ENCODE assay signal across 1 cellular context in genomic region chr19:52690395-52691214, GRCh38.
TF ChIP-seq lines count a peak whose summit lies in the region.

No MANE protein-coding gene starts in this region.

TF ChIP-seq in K562, 482 proteins besides CTCF, POLR2A, EP300 and RAD21 (continued from another document):
- TF ChIP-seq, protein P1, sequence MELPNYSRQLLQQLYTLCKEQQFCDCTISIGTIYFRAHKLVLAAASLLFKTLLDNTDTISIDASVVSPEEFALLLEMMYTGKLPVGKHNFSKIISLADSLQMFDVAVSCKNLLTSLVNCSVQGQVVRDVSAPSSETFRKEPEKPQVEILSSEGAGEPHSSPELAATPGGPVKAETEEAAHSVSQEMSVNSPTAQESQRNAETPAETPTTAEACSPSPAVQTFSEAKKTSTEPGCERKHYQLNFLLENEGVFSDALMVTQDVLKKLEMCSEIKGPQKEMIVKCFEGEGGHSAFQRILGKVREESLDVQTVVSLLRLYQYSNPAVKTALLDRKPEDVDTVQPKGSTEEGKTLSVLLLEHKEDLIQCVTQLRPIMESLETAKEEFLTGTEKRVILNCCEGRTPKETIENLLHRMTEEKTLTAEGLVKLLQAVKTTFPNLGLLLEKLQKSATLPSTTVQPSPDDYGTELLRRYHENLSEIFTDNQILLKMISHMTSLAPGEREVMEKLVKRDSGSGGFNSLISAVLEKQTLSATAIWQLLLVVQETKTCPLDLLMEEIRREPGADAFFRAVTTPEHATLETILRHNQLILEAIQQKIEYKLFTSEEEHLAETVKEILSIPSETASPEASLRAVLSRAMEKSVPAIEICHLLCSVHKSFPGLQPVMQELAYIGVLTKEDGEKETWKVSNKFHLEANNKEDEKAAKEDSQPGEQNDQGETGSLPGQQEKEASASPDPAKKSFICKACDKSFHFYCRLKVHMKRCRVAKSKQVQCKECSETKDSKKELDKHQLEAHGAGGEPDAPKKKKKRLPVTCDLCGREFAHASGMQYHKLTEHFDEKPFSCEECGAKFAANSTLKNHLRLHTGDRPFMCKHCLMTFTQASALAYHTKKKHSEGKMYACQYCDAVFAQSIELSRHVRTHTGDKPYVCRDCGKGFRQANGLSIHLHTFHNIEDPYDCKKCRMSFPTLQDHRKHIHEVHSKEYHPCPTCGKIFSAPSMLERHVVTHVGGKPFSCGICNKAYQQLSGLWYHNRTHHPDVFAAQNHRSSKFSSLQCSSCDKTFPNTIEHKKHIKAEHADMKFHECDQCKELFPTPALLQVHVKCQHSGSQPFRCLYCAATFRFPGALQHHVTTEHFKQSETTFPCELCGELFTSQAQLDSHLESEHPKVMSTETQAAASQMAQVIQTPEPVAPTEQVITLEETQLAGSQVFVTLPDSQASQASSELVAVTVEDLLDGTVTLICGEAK (IDR thresholded peaks at IDR 0.05): peak; percentile 49; the same call in 1 of the 2 replicates
- TF ChIP-seq, protein P1 (CRISPR knock-in tag; IDR thresholded peaks at IDR 0.05): no peak
- TF ChIP-seq HNRNPH1 (optimal IDR thresholded peaks at IDR 0.05; ENCODE audit: low read depth, low read length) (no peak), ELK1 (CRISPR knock-in tag; IDR thresholded peaks at IDR 0.05) (no peak), ZBTB7A (IDR thresholded peaks at IDR 0.05; ENCODE audit: borderline replicate concordance, control insufficient read depth, low read depth, low read length) (peak; percentile 77; the same call in 1 of the 2 replicates), ZKSCAN1 (IDR thresholded peaks at IDR 0.05; ENCODE audit: low read depth, low read length) (0 out of 2 replicates have a peak, but pooled peaks have one; percentile 10), E2F4 (CRISPR knock-in tag; IDR thresholded peaks at IDR 0.05; ENCODE audit: low read depth) (no peak), RFX7 (CRISPR knock-in tag; IDR thresholded peaks at IDR 0.05) (no peak), MAFK (IDR thresholded peaks at IDR 0.05; ENCODE audit: low read length) (no peak), TAF9B (IDR thresholded peaks at IDR 0.05; ENCODE audit: partially characterized antibody) (peak; percentile 41), ATF3 (IDR thresholded peaks at IDR 0.05) (peak; percentile 87), ATF3 (CRISPR knock-in tag; conservative IDR thresholded peaks at IDR 0.05) (no peak; the same call in 1 of the 2 replicates), GTF2E2 (tag; IDR thresholded peaks at IDR 0.05) (peak; percentile 65; the same call in 1 of the 2 replicates), CREM (IDR thresholded peaks at IDR 0.05; ENCODE audit: low read depth) (peak; percentile 49), RB1 (IDR thresholded peaks at IDR 0.05; ENCODE audit: low read depth) (peak; percentile 80; the same call in 1 of the 2 replicates), DACH1 (IDR thresholded peaks at IDR 0.05; ENCODE audit: partially characterized antibody) (no peak), PHF8 (IDR thresholded peaks at IDR 0.05; ENCODE audit: borderline replicate concordance, low read length) (peak; percentile 56; the same call in 1 of the 2 replicates), HDAC8 (tag; IDR thresholded peaks at IDR 0.05) (no peak), CEBPG (CRISPR knock-in tag; IDR thresholded peaks at IDR 0.05) (no peak), CEBPG (tag; conservative IDR thresholded peaks at IDR 0.05 in 1 of 2, IDR thresholded peaks at IDR 0.05 in 1 of 2) (no peak), ZNF121 (CRISPR knock-in tag; conservative IDR thresholded peaks at IDR 0.05) (no peak), ZEB2 (IDR thresholded peaks at IDR 0.05) (peak; percentile 18; the same call in 1 of the 2 replicates), ZNF212 (CRISPR knock-in tag; IDR thresholded peaks at IDR 0.05) (no peak), SMC3 (conservative IDR thresholded peaks at IDR 0.05; ENCODE audit: insufficient read depth, low read depth, low read length) (no peak), L3MBTL2 (IDR thresholded peaks at IDR 0.05) (peak; percentile 97), KDM5B (IDR thresholded peaks at IDR 0.05; ENCODE audit: insufficient replicate concordance, low read depth, low read length) (peak; percentile 58), HCFC1 (IDR thresholded peaks at IDR 0.05; ENCODE audit: low read depth, low read length) (no peak), ZNF3 (CRISPR knock-in tag; IDR thresholded peaks at IDR 0.05) (no peak), MIER1 (IDR thresholded peaks at IDR 0.05; ENCODE audit: low read depth) (peak; percentile 68; the same call in 1 of the 2 replicates), GABPB1 (CRISPR knock-in tag; IDR thresholded peaks at IDR 0.05) (peak; percentile 36; the same call in 1 of the 2 replicates), ATF1 (CRISPR knock-in tag; IDR thresholded peaks at IDR 0.05) (no peak), ATF1 (tag; IDR thresholded peaks at IDR 0.05) (peak; percentile 45; the same call in 1 of the 2 replicates)
- TF ChIP-seq, protein P2, sequence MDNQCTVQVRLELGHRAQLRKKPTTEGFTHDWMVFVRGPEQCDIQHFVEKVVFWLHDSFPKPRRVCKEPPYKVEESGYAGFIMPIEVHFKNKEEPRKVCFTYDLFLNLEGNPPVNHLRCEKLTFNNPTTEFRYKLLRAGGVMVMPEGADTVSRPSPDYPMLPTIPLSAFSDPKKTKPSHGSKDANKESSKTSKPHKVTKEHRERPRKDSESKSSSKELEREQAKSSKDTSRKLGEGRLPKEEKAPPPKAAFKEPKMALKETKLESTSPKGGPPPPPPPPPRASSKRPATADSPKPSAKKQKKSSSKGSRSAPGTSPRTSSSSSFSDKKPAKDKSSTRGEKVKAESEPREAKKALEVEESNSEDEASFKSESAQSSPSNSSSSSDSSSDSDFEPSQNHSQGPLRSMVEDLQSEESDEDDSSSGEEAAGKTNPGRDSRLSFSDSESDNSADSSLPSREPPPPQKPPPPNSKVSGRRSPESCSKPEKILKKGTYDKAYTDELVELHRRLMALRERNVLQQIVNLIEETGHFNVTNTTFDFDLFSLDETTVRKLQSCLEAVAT (IDR thresholded peaks at IDR 0.05): 0 out of 4 replicates have a peak, but pooled peaks have one; percentile 10 to 50
